ENCODE assay signal across 14 cellular contexts in genomic region chr12:5244513-5244972, GRCh38.
DNase-seq lines count a peak whose midpoint lies in the region; ATAC-seq and TF ChIP-seq lines count a peak whose summit lies in the region.
"Had no signal": no experiment of that assay in that cellular context is flagged by ENCODE, and none has a peak within 500 bp of the region (broad histone marks: within the 10 kb centered on the region; RNA-seq: fewer than 3 reads in every experiment).

No MANE protein-coding gene starts in this region.

- WGBS in HUES64: 22% methylated on average over 4 of the region's 5 CpGs

- H3K4me1 ChIP-seq in HUES64 (ENCODE audit: insufficient read depth, low read length): peaks cover 41% of the 10 kb centered on the region
- H3K4me1 ChIP-seq in colonic mucosa: peaks cover 6% of the 10 kb centered on the region
- peaks cover 11% of the 10 kb centered on the region for H3K4me1 ChIP-seq in mucosa of descending colon (ENCODE audit: low read depth)
- no peaks in the 10 kb centered on the region for H3K4me1 ChIP-seq in ascending aorta

- H3K9ac ChIP-seq in HUES64 (ENCODE audit: low read depth, low read length) (0 out of 2 replicates have a peak overlapping the region, but pooled peaks have one; percentile 10), colonic mucosa (ENCODE audit: low read depth in 2 of 2, low read length in 2 of 2) (no peak overlapping the region)

- peak; percentile 95 for ATAC-seq in mucosa of descending colon
- ATAC-seq: natural killer cell had no signal

- no peaks in the 10 kb centered on the region for H3K27me3 ChIP-seq in HUES64 (ENCODE audit: insufficient read depth, low read length)
- no peaks in the 10 kb centered on the region for H3K27me3 ChIP-seq in colonic mucosa
- no peaks in the 10 kb centered on the region for H3K27me3 ChIP-seq in ascending aorta

- H3K36me3 ChIP-seq in HUES64 (ENCODE audit: insufficient read depth, low read length) (no peaks in the 10 kb centered on the region), colonic mucosa (no peaks in the 10 kb centered on the region), mucosa of descending colon (ENCODE audit: low read depth) (no peaks in the 10 kb centered on the region), ascending aorta (no peaks in the 10 kb centered on the region)

- H3K9me3 ChIP-seq in HUES64 (ENCODE audit: insufficient read depth, low read depth, low read length): no peaks in the 10 kb centered on the region
- H3K9me3 ChIP-seq in colonic mucosa: no peaks in the 10 kb centered on the region
- no peaks in the 10 kb centered on the region for H3K9me3 ChIP-seq in mucosa of descending colon
- H3K9me3 ChIP-seq in ascending aorta: no peaks in the 10 kb centered on the region

- DNase-seq in AG08395 (ENCODE audit: low spot score): peak; percentile 14
- peak; percentile 64 for DNase-seq in colonic mucosa
- peak in 2 of 3 donors; percentile 46 to 65 for DNase-seq in mucosa of descending colon
- DNase-seq in activated naive CD4-positive, alpha-beta T cell (lab: John Stamatoyannopoulos, UW): no peak
- DNase-seq in H4 (ENCODE audit: low spot score): no peak
- no peak for DNase-seq in ascending aorta (ENCODE audit: low spot score in 2 of 2)
- no peak for DNase-seq in middle frontal gyrus (ENCODE audit: extremely low spot score, low spot score)
- DNase-seq: activated CD8-positive, alpha-beta memory T cell treated with anti-CD3 and anti-CD28 coated beads for 24 hours; GDM1; left cardiac atrium; natural killer cell; NCI-H187 treated with DMSO at 0.1 percent for 48 hours; SHP77 had no signal

- no peak overlapping the region for H3K4me3 ChIP-seq in HUES64 (ENCODE audit: low read length)
- H3K4me3 ChIP-seq in colonic mucosa: no peak overlapping the region
- H3K4me3 ChIP-seq in mucosa of descending colon: no peak overlapping the region
- H3K4me3 ChIP-seq in ascending aorta: no peak overlapping the region

- intact Hi-C loops in colonic mucosa (cut with DNase I): no loop called here
- intact Hi-C loops in mucosa of descending colon (cut with DNase I, micrococcal nuclease): no loop called here
- intact Hi-C loops in ascending aorta (cut with DNase I): no loop called here

- no peak for TF ChIP-seq CTCF in colonic mucosa (IDR thresholded peaks at IDR 0.05)
- TF ChIP-seq CTCF in mucosa of descending colon (IDR thresholded peaks at IDR 0.05): no peak
- no peak for TF ChIP-seq CTCF in ascending aorta (IDR thresholded peaks at IDR 0.05)

- peak overlapping the region; percentile 54; the same call in 1 of the 2 replicates for H3K27ac ChIP-seq in HUES64 (ENCODE audit: low read depth, low read length)
- no peak overlapping the region for H3K27ac ChIP-seq in colonic mucosa
- H3K27ac ChIP-seq in ascending aorta: no peak overlapping the region

Comparison
In these comparisons a context has a peak if more than half of its experiments do, and no peak if none do; other contexts are left out.
1. DNase-seq: peak in AG08395 (single experiment), colonic mucosa (single experiment) and mucosa of descending colon (2 of 3); none in activated naive CD4-positive, alpha-beta T cell (0 of 4), H4 (single experiment), ascending aorta (0 of 2) and middle frontal gyrus (single experiment).